In genomic region chr18:69291755-69292154, GRCh38 we compare ENCODE assay signal across 8 cellular contexts.
"Had no signal": no experiment of that assay in that cellular context is flagged by ENCODE, and none has a peak within 500 bp of the region (broad histone marks: within the 10 kb centered on the region; RNA-seq: fewer than 3 reads in every experiment).

No MANE protein-coding gene starts in this region.

- FAIRE-seq: G401.6, GM12878, GM12891, GM12892, GM18507, GM19239 had no signal

- H3K4me3 ChIP-seq: GM12878 had no signal

- DNase-seq: GDM1, GF-D8 had no signal

- ATAC-seq: GM12878 had no signal
